In the genomic region with DNA sequence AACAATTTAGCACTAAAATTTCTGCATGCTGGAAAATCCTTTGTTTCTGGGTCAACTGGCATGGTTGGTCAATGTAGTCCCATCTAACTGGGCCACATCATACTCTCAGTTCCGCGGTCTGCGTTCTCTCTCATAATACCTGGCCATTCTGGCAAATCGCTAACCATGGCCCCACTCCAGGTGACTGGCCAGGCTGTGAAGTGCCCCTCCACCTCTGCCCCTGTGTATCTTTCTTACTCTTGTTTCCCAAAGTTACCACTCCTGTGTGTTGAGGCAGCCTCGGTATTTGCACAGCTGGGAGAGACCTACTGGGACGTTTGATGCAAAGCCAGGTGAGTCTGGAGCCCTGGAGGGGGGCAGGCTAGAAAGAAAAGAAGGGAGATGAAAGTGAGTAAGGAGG, we compare ENCODE assay signal across 9 cellular contexts. TPM values are rescaled to one million over a fixed set of nuclear protein-coding genes. Genes with fewer than 3 reads are reported as not detected.
"Had no signal": no experiment of that assay in that cellular context is flagged by ENCODE, and none has a peak within 500 bp of the region (broad histone marks: within the 10 kb centered on the region; RNA-seq: fewer than 3 reads in every experiment).

No MANE protein-coding gene starts in this region.

- DNase-seq: H9, HCEC 1CT, IMR-90 had no signal

- ATAC-seq: GM23338, K562 had no signal

- FAIRE-seq: H1, H54, HTR-8/SVneo, K562 had no signal

- H3K4me3 ChIP-seq: GM23338, K562 had no signal

RNA-seq across cellular contexts. Expression of a gene that starts 2.0 kb away (rescaled TPM):
- total RNA-seq: GM23338, H1, H9, IMR-90, K562 had no signal
- polyA plus RNA-seq: GM23338, H1, IMR-90, K562 had no signal

RNA-seq across cellular contexts. Expression of a gene that starts 32.0 kb away (rescaled TPM):
- total RNA-seq: GM23338, H1, H9, HT-29, IMR-90, K562 had no signal
- polyA plus RNA-seq: GM23338, IMR-90, K562 had no signal
